In the genomic region with DNA sequence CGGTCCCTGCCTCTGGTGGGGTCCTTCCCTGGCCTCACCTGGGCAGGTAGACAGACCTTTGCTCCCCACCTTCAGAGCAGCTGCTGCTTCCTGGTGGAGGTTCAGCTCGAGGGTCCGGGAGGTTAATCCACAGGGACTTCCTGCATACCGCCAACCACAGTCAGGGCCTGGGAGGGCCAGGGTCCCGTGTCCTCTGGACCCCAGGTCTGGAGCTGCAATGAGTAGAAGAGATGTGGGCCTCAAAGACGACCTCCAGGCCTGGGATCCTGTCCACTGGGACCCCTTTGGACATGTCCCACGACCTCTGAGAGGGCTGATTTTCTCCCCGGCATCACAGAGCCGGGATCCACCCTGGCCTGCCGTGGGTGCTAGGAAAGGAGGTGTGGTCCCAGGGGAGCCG, we compare ENCODE assay signal across 17 cellular contexts.
"Had no signal": no experiment of that assay in that cellular context is flagged by ENCODE, and none has a peak within 500 bp of the region (broad histone marks: within the 10 kb centered on the region; RNA-seq: fewer than 3 reads in every experiment).

No MANE protein-coding gene starts in this region.

- H2AFZ ChIP-seq: hepatocyte had no signal

- ATAC-seq: foreskin keratinocyte, gastroesophageal sphincter, heart left ventricle, left cardiac atrium, left lung, left ventricle myocardium superior, lower lobe of right lung, mucosa of descending colon had no signal

- H3K4me2 ChIP-seq: hepatocyte had no signal

- DNase-seq: colonic mucosa; cortex of kidney; effector CD4-positive, alpha-beta T cell; effector memory CD4-positive, alpha-beta T cell; foreskin keratinocyte; heart left ventricle; hypothalamus; immature natural killer cell; left cardiac atrium; left lung; left ventricle myocardium superior; lower lobe of right lung; mesenchymal stem cell; mucosa of descending colon had no signal

- H3K27me3 ChIP-seq: colonic mucosa, foreskin keratinocyte, hepatocyte had no signal

- H3K4me3 ChIP-seq: colonic mucosa, esophagus muscularis mucosa, gastroesophageal sphincter, heart left ventricle, hepatocyte, left lung, lower lobe of right lung, mucosa of descending colon had no signal

- H3K27ac ChIP-seq: colonic mucosa, esophagus muscularis mucosa, foreskin keratinocyte, gastroesophageal sphincter, heart left ventricle, hepatocyte, left lung, lower lobe of right lung had no signal

- H3K4me1 ChIP-seq: colonic mucosa, esophagus muscularis mucosa, foreskin keratinocyte, gastroesophageal sphincter, heart left ventricle, left lung, lower lobe of right lung had no signal

- H3K9me3 ChIP-seq: colonic mucosa, esophagus muscularis mucosa, gastroesophageal sphincter, heart left ventricle, left lung, lower lobe of right lung had no signal

- H3K36me3 ChIP-seq: colonic mucosa, esophagus muscularis mucosa, gastroesophageal sphincter, heart left ventricle, left lung, lower lobe of right lung had no signal
